ENCODE assay signal across 36 cellular contexts in genomic region chr3:70808881-70809280, GRCh38.
"Had no signal": no experiment of that assay in that cellular context is flagged by ENCODE, and none has a peak within 500 bp of the region (broad histone marks: within the 10 kb centered on the region; RNA-seq: fewer than 3 reads in every experiment).

No MANE protein-coding gene starts in this region.

- H3K4me1 ChIP-seq: adrenal gland, body of pancreas, breast epithelium had no signal

- H3K27me3 ChIP-seq: adrenal gland, body of pancreas, brain microvascular endothelial cell, breast epithelium, cardiac muscle cell had no signal

- H3K4me3 ChIP-seq: adrenal gland, body of pancreas, breast epithelium, cardiac muscle cell had no signal

- ATAC-seq: activated CD8-positive, alpha-beta T cell treated with anti-CD3 and anti-CD28 coated beads for 36 hours; activated naive CD4-positive, alpha-beta T cell treated with anti-CD3 and anti-CD28 coated beads, Interleukin-2, amount 50 U/mL, for 72 hours; activated T-cell treated with anti-CD3 and anti-CD28 coated beads, Interleukin-2, amount 50 U/mL, for 4 hours; activated T-cell treated with anti-CD3 and anti-CD28 coated beads, Interleukin-2, amount 50 U/mL, for 72 hours; activated T-helper 17 cell treated with anti-CD3 and anti-CD28 coated beads, Interleukin-2, amount 50 U/mL, for 72 hours; body of pancreas had no signal

- H3K36me3 ChIP-seq: adrenal gland, brain microvascular endothelial cell, breast epithelium, cardiac muscle cell had no signal

- DNase-seq: activated B cell treated with CpG ODN at 0.5 μM for 24 hours; activated CD4-positive, alpha-beta memory T cell treated with anti-CD3 and anti-CD28 coated beads for 36 hours; activated CD4-positive, alpha-beta T cell treated with anti-CD3 and anti-CD28 coated beads for 4 hours; activated CD4-positive, alpha-beta T cell treated with anti-CD3 and anti-CD28 coated beads, Interleukin-2, amount 10 ng/mL, durations not matched to agents 24 days and 14 days; activated CD4-positive, alpha-beta T cell treated with anti-CD3 and anti-CD28 coated beads, Interleukin-2, amount 50 U/mL, for 1 hour; activated CD4-positive, alpha-beta T cell treated with anti-CD3 and anti-CD28 coated beads, Interleukin-2, amount 50 U/mL, for 4 hours; activated CD4-positive, CD25-positive, alpha-beta regulatory T cell treated with anti-CD3 and anti-CD28 coated beads, Interleukin-2, amount 50 U/mL, for 72 hours; activated CD8-positive, alpha-beta memory T cell treated with anti-CD3 and anti-CD28 coated beads, Interleukin-2, amount 50 U/mL, for 4 hours; activated CD8-positive, alpha-beta T cell treated with anti-CD3 and anti-CD28 coated beads for 36 hours; activated effector memory CD4-positive, alpha-beta T cell treated with anti-CD3 and anti-CD28 coated beads, Interleukin-2, amount 50 U/mL, for 16 hours; activated gamma-delta T cell treated with Interleukin-2 at 50 U/mL for 16 hours; activated naive CD4-positive, alpha-beta T cell; activated naive CD4-positive, alpha-beta T cell treated with anti-CD3 and anti-CD28 coated beads for 36 hours; activated naive CD4-positive, alpha-beta T cell treated with anti-CD3 and anti-CD28 coated beads, Interleukin-2, amount 50 U/mL, for 16 hours; activated naive CD8-positive, alpha-beta T cell treated with anti-CD3 and anti-CD28 coated beads for 36 hours; activated T-cell treated with anti-CD3 and anti-CD28 coated beads for 4 hours; activated T-cell treated with anti-CD3 and anti-CD28 coated beads, Interleukin-2, amount 50 U/mL, for 1 hour; activated T-cell treated with anti-CD3 and anti-CD28 coated beads, Interleukin-2, amount 50 U/mL, for 4 hours; activated T-cell treated with anti-CD3 and anti-CD28 coated beads, Interleukin-2, amount 50 U/mL, for 72 hours; adrenal gland; amniotic stem cell; aorta; body of pancreas; brain microvascular endothelial cell; caudate nucleus; SW 1271; T-helper 1 cell; T-helper 2 cell; T-helper 9 cell had no signal

- H3K27ac ChIP-seq: adrenal gland, body of pancreas, brain microvascular endothelial cell, breast epithelium, cardiac muscle cell, VCaP had no signal

- H3K9me3 ChIP-seq: adrenal gland, body of pancreas, breast epithelium had no signal

- FAIRE-seq: astrocyte, TTC549 had no signal
